Comparison of ENCODE assay signal across 21 cellular contexts in genomic region chr11:120649316-120649715, GRCh38.
A peak's percentile ranks its signal among the peaks of the same experiment; 100 is the strongest.
DNase-seq lines count a peak whose midpoint lies in the region; ATAC-seq, FAIRE-seq and TF ChIP-seq lines count a peak whose summit lies in the region.
"Had no signal": no experiment of that assay in that cellular context is flagged by ENCODE, and none has a peak within 500 bp of the region (broad histone marks: within the 10 kb centered on the region; RNA-seq: fewer than 3 reads in every experiment).

No MANE protein-coding gene starts in this region.

- no peaks in the 10 kb centered on the region for H3K9me1 ChIP-seq in K562 (ENCODE audit: control insufficient read depth, insufficient read depth, low read length)

- POLR2A ChIA-PET in K562 (lab: Yijun Ruan, JAX), result interaction anchor here (0.6 kb wide), 1 partner anchor 43 kb away, joined by 3 read pairs; no protein-coding TSS in a partner anchor

- no peak for TF ChIP-seq POLR2A in K562 (conservative IDR thresholded peaks at IDR 0.05)

- no peak for TF ChIP-seq CTCF in K562 (IDR thresholded peaks at IDR 0.05 in 2 of 3, conservative IDR thresholded peaks at IDR 0.05 in 1 of 3; ENCODE audit: insufficient read depth in 2 of 3, low read depth in 1 of 3, low read length in 3 of 3)

- no peak overlapping the region for H3K9ac ChIP-seq in K562 (ENCODE audit: insufficient read depth in 1 of 2, low read depth in 2 of 2, low read length in 2 of 2)

- H3K27me3 ChIP-seq in K562 (ENCODE audit: control insufficient read depth in 2 of 2, insufficient read depth in 2 of 2, low read length in 2 of 2), result peaks cover 7 to 42% of the 10 kb centered on the region in 2 experiments; a peak in 4 of 5 replicates
- H3K27me3 ChIP-seq: BE2C had no signal

- H3K27ac Mint-ChIP-seq in stimulated activated naive CD8-positive, alpha-beta T cell treated with anti-CD3 and anti-CD28 coated beads, Interleukin-15, amount 100 ng/mL, for 72 hours, result no peak overlapping the region
- no peak overlapping the region for H3K27ac Mint-ChIP-seq in stimulated activated naive B cell treated with anti-CD40 and anti-IgM and Interleukin-4, amounts not matched to agents 10 μg/mL and 1 μg/mL and 100 μg/mL, for 72 hours
- H3K27ac Mint-ChIP-seq: CD4-positive, CD25-positive, alpha-beta regulatory T cell had no signal

- H2AFZ ChIP-seq in K562 (ENCODE audit: low read depth, low read length), result no peak overlapping the region

- ATAC-seq in stimulated activated naive CD8-positive, alpha-beta T cell treated with anti-CD3 and anti-CD28 coated beads, Interleukin-15, amount 100 ng/mL, for 72 hours, result peak; percentile 18
- no peak for ATAC-seq in stimulated activated naive CD8-positive, alpha-beta T cell treated with anti-CD3 and anti-CD28 coated beads, Interleukin-15, Interleukin-2, amounts not matched to agents 100 U/mL and 50 U/mL, for 24 hours
- ATAC-seq in K562, result no peak
- no peak for ATAC-seq in stimulated activated naive B cell treated with anti-CD40 and anti-IgM and Interleukin-4, amounts not matched to agents 10 μg/mL and 1 μg/mL and 100 μg/mL, for 72 hours (replicated peaks)
- ATAC-seq: Right ventricle myocardium inferior had no signal

- H3K27me3 Mint-ChIP-seq in stimulated activated naive CD8-positive, alpha-beta T cell treated with anti-CD3 and anti-CD28 coated beads, Interleukin-15, amount 100 ng/mL, for 72 hours, result peaks cover 22% of the 10 kb centered on the region
- peaks cover 15 to 25% of the 10 kb centered on the region in 2 donors for H3K27me3 Mint-ChIP-seq in stimulated activated naive B cell treated with anti-CD40 and anti-IgM and Interleukin-4, amounts not matched to agents 10 μg/mL and 1 μg/mL and 100 μg/mL, for 72 hours

- no peak overlapping the region for H3K4me2 ChIP-seq in K562 (ENCODE audit: insufficient read depth, low read length)

- no peak for TF ChIP-seq RAD21 in K562 (CRISPR knock-in tag; conservative IDR thresholded peaks at IDR 0.05 in 1 of 2, IDR thresholded peaks at IDR 0.05 in 1 of 2)

- H3K79me2 ChIP-seq in K562 (ENCODE audit: control insufficient read depth, insufficient read depth, low read length), result no peaks in the 10 kb centered on the region

- H3K4me1 Mint-ChIP-seq in stimulated activated naive CD8-positive, alpha-beta T cell treated with anti-CD3 and anti-CD28 coated beads, Interleukin-15, amount 100 ng/mL, for 72 hours, result no peaks in the 10 kb centered on the region
- H3K4me1 Mint-ChIP-seq in stimulated activated naive B cell treated with anti-CD40 and anti-IgM and Interleukin-4, amounts not matched to agents 10 μg/mL and 1 μg/mL and 100 μg/mL, for 72 hours, result peaks cover 0 to 2% of the 10 kb centered on the region in 2 donors
- H3K4me1 Mint-ChIP-seq: CD4-positive, CD25-positive, alpha-beta regulatory T cell had no signal

- H3K9me3 Mint-ChIP-seq in stimulated activated naive CD8-positive, alpha-beta T cell treated with anti-CD3 and anti-CD28 coated beads, Interleukin-15, amount 100 ng/mL, for 72 hours, result no peaks in the 10 kb centered on the region
- H3K9me3 Mint-ChIP-seq in stimulated activated naive B cell treated with anti-CD40 and anti-IgM and Interleukin-4, amounts not matched to agents 10 μg/mL and 1 μg/mL and 100 μg/mL, for 72 hours, result no peaks in the 10 kb centered on the region

- H3K4me3 ChIP-seq in K562, result no peak overlapping the region

- FAIRE-seq in K562 (lab: Jason Lieb, UNC), result no peak

- WGBS in K562 (ENCODE audit: insufficient coverage, low coverage, missing lambda C conversion rate), result 0% methylated on average over 5 of the region's 5 CpGs

- no peaks in the 10 kb centered on the region for H4K20me1 ChIP-seq in K562 (replicated peaks; ENCODE audit: control insufficient read depth, insufficient read depth, low read length)

- no peaks in the 10 kb centered on the region for H3K36me3 Mint-ChIP-seq in stimulated activated naive B cell treated with anti-CD40 and anti-IgM and Interleukin-4, amounts not matched to agents 10 μg/mL and 1 μg/mL and 100 μg/mL, for 72 hours
- H3K36me3 Mint-ChIP-seq: CD4-positive, CD25-positive, alpha-beta regulatory T cell had no signal

- in situ Hi-C loops in K562 (cut with MboI), result no loop called here

- no peaks in the 10 kb centered on the region for H3K9me3 ChIP-seq in K562 (replicated peaks; ENCODE audit: control insufficient read depth, insufficient read depth, low read depth, low read length)
- H3K9me3 ChIP-seq: BE2C had no signal

- H3K27ac ChIP-seq in K562 (ENCODE audit: extremely low read depth, low read depth, low read length), result no peak overlapping the region

- intact Hi-C loops in K562 (cut with micrococcal nuclease), result no loop called here

- TF ChIP-seq EP300 in K562 (IDR thresholded peaks at IDR 0.05; ENCODE audit: low read length), result no peak

- CTCF ChIA-PET in K562 (lab: Yijun Ruan, JAX; ENCODE audit: low intra/inter-chr PET ratio), result no interaction called here

- H3K36me3 ChIP-seq in K562 (ENCODE audit: control insufficient read depth, insufficient read depth, low read length), result no peaks in the 10 kb centered on the region
- H3K36me3 ChIP-seq: BE2C had no signal

- no peak for DNase-seq in stimulated activated naive CD8-positive, alpha-beta T cell treated with anti-CD3 and anti-CD28 coated beads, Interleukin-15, amount 100 ng/mL, for 72 hours
- DNase-seq in stimulated activated naive CD8-positive, alpha-beta T cell treated with anti-CD3 and anti-CD28 coated beads, Interleukin-15, Interleukin-2, amounts not matched to agents 100 U/mL and 50 U/mL, for 24 hours, result no peak
- peak; percentile 35 for DNase-seq in NCI-H2029 treated with DMSO at 0.1 percent for 48 hours (lab: John Stamatoyannopoulos, UW)
- DNase-seq in K562 (ENCODE audit: extremely low read depth in 1 of 4, low spot score in 3 of 4), result no peak
- DNase-seq in stimulated activated naive B cell treated with anti-CD40 and anti-IgM and Interleukin-4, amounts not matched to agents 10 μg/mL and 1 μg/mL and 100 μg/mL, for 72 hours, result no peak
- no peak for DNase-seq in activated naive CD4-positive, alpha-beta T cell (lab: John Stamatoyannopoulos, UW)
- DNase-seq in GDM1 (lab: John Stamatoyannopoulos, UW), result no peak
- DNase-seq: CD4-positive, CD25-positive, alpha-beta regulatory T cell; EL; H7; KBM-7; MM.1S; NCI-H1048; NCI-H146; NCI-H2081; NCI-H2171; NCI-H345; NCI-H524 treated with DMSO at 0.1 percent for 48 hours; SW 1271 had no signal

- H3K4me1 ChIP-seq in K562 (replicated peaks in 1 of 2; ENCODE audit: control insufficient read depth in 2 of 2, insufficient read depth in 2 of 2, low read length in 2 of 2), result no peaks in the 10 kb centered on the region
- H3K4me1 ChIP-seq: BE2C had no signal

- BruUV-seq in K562 (replicated peaks; lab: Mats Ljungman, UMichigan), result no TSS peak

- H3K4me3 Mint-ChIP-seq in stimulated activated naive CD8-positive, alpha-beta T cell treated with anti-CD3 and anti-CD28 coated beads, Interleukin-15, amount 100 ng/mL, for 72 hours, result no peak overlapping the region
- no peak overlapping the region for H3K4me3 Mint-ChIP-seq in stimulated activated naive B cell treated with anti-CD40 and anti-IgM and Interleukin-4, amounts not matched to agents 10 μg/mL and 1 μg/mL and 100 μg/mL, for 72 hours
- H3K4me3 Mint-ChIP-seq: CD4-positive, CD25-positive, alpha-beta regulatory T cell had no signal

TF ChIP-seq in K562, 482 proteins besides CTCF, POLR2A, EP300 and RAD21:
- TF ChIP-seq GATA2 (CRISPR knock-in tag; IDR thresholded peaks at IDR 0.05) (no peak), SPI1 (IDR thresholded peaks at IDR 0.05; ENCODE audit: borderline replicate concordance, low read depth, low read length) (0 out of 2 replicates have a peak, but pooled peaks have one; percentile 20), ZNF696 (CRISPR knock-in tag; conservative IDR thresholded peaks at IDR 0.05) (no peak), HDAC1 (IDR thresholded peaks at IDR 0.05) (no peak)
